21 cellular contexts compared by ENCODE assay signal in the genomic region with DNA sequence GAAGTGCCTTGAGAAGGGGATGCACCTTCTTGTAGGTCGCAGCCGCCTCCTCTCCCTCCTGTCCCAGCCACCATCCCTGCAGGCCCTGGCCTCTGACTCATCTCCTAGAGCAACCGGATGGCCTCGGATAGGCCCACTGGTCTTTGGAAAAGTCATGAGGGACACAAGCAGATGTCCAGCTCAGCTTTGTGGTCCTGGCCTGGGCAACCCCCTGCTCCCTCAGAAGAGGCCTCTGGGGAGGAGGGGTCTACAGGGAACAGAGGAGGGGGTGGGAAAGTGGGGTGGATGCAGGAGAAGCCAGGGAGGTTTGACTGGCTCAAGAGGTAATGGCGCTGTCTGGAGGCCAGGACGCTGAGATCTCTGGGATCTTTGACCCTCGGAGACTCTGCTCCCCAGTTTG.
A peak's percentile ranks its signal among the peaks of the same experiment; 100 is the strongest.
DNase-seq lines count a peak whose midpoint lies in the region; ATAC-seq and TF ChIP-seq lines count a peak whose summit lies in the region.
"Had no signal": no experiment of that assay in that cellular context is flagged by ENCODE, and none has a peak within 500 bp of the region (broad histone marks: within the 10 kb centered on the region; RNA-seq: fewer than 3 reads in every experiment).

No MANE protein-coding gene starts in this region.

- H3K27ac Mint-ChIP-seq in activated T-cell treated with anti-CD3 and anti-CD28 coated beads, Interleukin-2, amount 50 U/mL, for 24 hours = no peak overlapping the region
- H3K27ac Mint-ChIP-seq: activated CD4-positive, alpha-beta memory T cell treated with anti-CD3 and anti-CD28 coated beads, Interleukin-2, amount 10 ng/mL, durations not matched to agents 7 days and 5 days had no signal

- H3K9me3 Mint-ChIP-seq in activated T-cell treated with anti-CD3 and anti-CD28 coated beads, Interleukin-2, amount 50 U/mL, for 24 hours = no peaks in the 10 kb centered on the region
- H3K9me3 Mint-ChIP-seq: activated CD4-positive, alpha-beta memory T cell treated with anti-CD3 and anti-CD28 coated beads, Interleukin-2, amount 10 ng/mL, durations not matched to agents 7 days and 5 days; central memory CD8-positive, alpha-beta T cell had no signal

- H3K4me3 Mint-ChIP-seq in activated T-cell treated with anti-CD3 and anti-CD28 coated beads, Interleukin-2, amount 50 U/mL, for 24 hours = no peak overlapping the region
- H3K4me3 Mint-ChIP-seq: activated CD4-positive, alpha-beta memory T cell treated with anti-CD3 and anti-CD28 coated beads, Interleukin-2, amount 10 ng/mL, durations not matched to agents 7 days and 5 days; central memory CD8-positive, alpha-beta T cell had no signal

- no peaks in the 10 kb centered on the region for H3K4me1 Mint-ChIP-seq in activated T-cell treated with anti-CD3 and anti-CD28 coated beads, Interleukin-2, amount 50 U/mL, for 24 hours (ENCODE audit: low read depth)
- H3K4me1 Mint-ChIP-seq: activated CD4-positive, alpha-beta memory T cell treated with anti-CD3 and anti-CD28 coated beads, Interleukin-2, amount 10 ng/mL, durations not matched to agents 7 days and 5 days; central memory CD8-positive, alpha-beta T cell had no signal

- no peaks in the 10 kb centered on the region for H3K79me2 ChIP-seq in Karpas-422 (ENCODE audit: low read length)

- H3K27me3 ChIP-seq in SJCRH30 = no peaks in the 10 kb centered on the region
- no peaks in the 10 kb centered on the region for H3K27me3 ChIP-seq in vagina
- H3K27me3 ChIP-seq in Karpas-422 (ENCODE audit: low read length) = no peaks in the 10 kb centered on the region
- H3K27me3 ChIP-seq: thyroid gland had no signal

- no peak overlapping the region for H2AFZ ChIP-seq in Karpas-422 (ENCODE audit: low read length)

- H3K36me3 Mint-ChIP-seq in activated T-cell treated with anti-CD3 and anti-CD28 coated beads, Interleukin-2, amount 50 U/mL, for 24 hours (ENCODE audit: low read depth) = no peaks in the 10 kb centered on the region

- no peak for TF ChIP-seq CTCF in vagina (IDR thresholded peaks at IDR 0.05)

- H3K4me2 ChIP-seq in Karpas-422 (ENCODE audit: low read depth, low read length, poor library complexity, severe bottlenecking) = no peak overlapping the region

- no peak for TF ChIP-seq POLR2A in vagina (IDR thresholded peaks at IDR 0.05)

- intact Hi-C loops in vagina (cut with DNase I) = no loop called here

- H3K9me3 ChIP-seq in SJCRH30 (replicated peaks) (no peaks in the 10 kb centered on the region), vagina (no peaks in the 10 kb centered on the region), Karpas-422 (ENCODE audit: low read length) (no peaks in the 10 kb centered on the region)
- H3K9me3 ChIP-seq: Caco-2, heart right ventricle, mucosa of descending colon, thyroid gland had no signal

- no peak overlapping the region for H3K9ac ChIP-seq in Karpas-422 (ENCODE audit: low read length)

- H3K27ac ChIP-seq in SJCRH30 (peak overlapping the region; percentile 64), vagina (no peak overlapping the region), Karpas-422 (ENCODE audit: low read length) (no peak overlapping the region)
- H3K27ac ChIP-seq: epithelial cell of prostate, heart right ventricle, thyroid gland had no signal

- H3K9me2 ChIP-seq in Karpas-422 (replicated peaks; ENCODE audit: insufficient read depth, low read length) = no peaks in the 10 kb centered on the region

- H3K4me1 ChIP-seq in SJCRH30 = peaks cover 28% of the 10 kb centered on the region
- peaks cover 6% of the 10 kb centered on the region for H3K4me1 ChIP-seq in vagina
- no peaks in the 10 kb centered on the region for H3K4me1 ChIP-seq in Karpas-422 (ENCODE audit: low read length)
- H3K4me1 ChIP-seq: heart right ventricle, thyroid gland had no signal

- H3K4me3 ChIP-seq in SJCRH30 = no peak overlapping the region
- H3K4me3 ChIP-seq in vagina = no peak overlapping the region
- H3K4me3 ChIP-seq in Karpas-422 (ENCODE audit: low read length) = no peak overlapping the region
- H3K4me3 ChIP-seq: heart right ventricle, K562, mucosa of descending colon, thyroid gland had no signal

- H3K36me3 ChIP-seq in SJCRH30 = no peaks in the 10 kb centered on the region
- no peaks in the 10 kb centered on the region for H3K36me3 ChIP-seq in vagina
- no peaks in the 10 kb centered on the region for H3K36me3 ChIP-seq in Karpas-422 (ENCODE audit: insufficient read depth, low read length)
- H3K36me3 ChIP-seq: heart right ventricle, thyroid gland had no signal

- no peaks in the 10 kb centered on the region; the same call in 1 of the 2 replicates for H4K20me1 ChIP-seq in Karpas-422 (ENCODE audit: insufficient read depth, low read depth, low read length)

- ATAC-seq in GM19328 (IDR thresholded peaks at IDR 0.05; ENCODE audit: unreplicated experiment) = no peak
- ATAC-seq: heart right ventricle; K562; stimulated activated naive CD8-positive, alpha-beta T cell treated with anti-CD3 and anti-CD28 coated beads, Interleukin-15, Interleukin-2, amounts not matched to agents 100 U/mL and 50 U/mL, for 24 hours had no signal

- peaks cover 12% of the 10 kb centered on the region for H3K27me3 Mint-ChIP-seq in activated T-cell treated with anti-CD3 and anti-CD28 coated beads, Interleukin-2, amount 50 U/mL, for 24 hours

- peak; percentile 23 for DNase-seq in activated T-cell treated with anti-CD3 and anti-CD28 coated beads, Interleukin-2, amount 50 U/mL, for 24 hours
- DNase-seq in activated T-cell treated with anti-CD3 and anti-CD28 coated beads for 4 hours (no peak), SJCRH30 (peak; percentile 79 to 85), myocyte (ENCODE audit: low read depth) (peak; percentile 71), vagina (ENCODE audit: extremely low spot score in 2 of 2) (peak; percentile 55 to 80), Karpas-422 (no peak), iPS-NIHi7 (ENCODE audit: extremely low spot score) (no peak)
- DNase-seq: activated CD4-positive, alpha-beta memory T cell treated with anti-CD3 and anti-CD28 coated beads, Interleukin-2, amount 10 ng/mL, durations not matched to agents 7 days and 5 days; activated naive CD4-positive, alpha-beta T cell treated with anti-CD3 and anti-CD28 coated beads, Interleukin-2, amount 50 U/mL, for 16 hours; anterior cingulate cortex; Caco-2; heart right ventricle; mucosa of descending colon; NCI-H146; stimulated activated CD4-positive, alpha-beta T cell treated with anti-CD3 and anti-CD28 coated beads, Interleukin-4, amount 100 ng/mL, for 1 hour; stimulated activated naive CD8-positive, alpha-beta T cell treated with anti-CD3 and anti-CD28 coated beads, Interleukin-15, Interleukin-2, amounts not matched to agents 100 U/mL and 50 U/mL, for 24 hours had no signal

Comparison
In these comparisons a context has a peak if more than half of its experiments do, and no peak if none do; other contexts are left out.
1. DNase-seq: peak in activated T-cell treated with anti-CD3 and anti-CD28 coated beads, Interleukin-2, amount 50 U/mL, for 24 hours (single experiment), SJCRH30 (2 of 2), myocyte (single experiment) and vagina (2 of 2); none in activated T-cell treated with anti-CD3 and anti-CD28 coated beads for 4 hours (single experiment), Karpas-422 (single experiment) and iPS-NIHi7 (single experiment).